In genomic region chr12:110015132-110015531, GRCh38 we compare ENCODE assay signal across 15 cellular contexts.
A peak's percentile ranks its signal among the peaks of the same experiment; 100 is the strongest.
DNase-seq lines count a peak whose midpoint lies in the region; ATAC-seq and TF ChIP-seq lines count a peak whose summit lies in the region.
"Had no signal": no experiment of that assay in that cellular context is flagged by ENCODE, and none has a peak within 500 bp of the region (broad histone marks: within the 10 kb centered on the region; RNA-seq: fewer than 3 reads in every experiment).

No MANE protein-coding gene starts in this region.

- no peak overlapping the region for H2AFZ ChIP-seq in SU-DHL-6 (ENCODE audit: low read depth, low read length, severe bottlenecking)

- no peak for DNase-seq in stimulated activated naive CD8-positive, alpha-beta T cell treated with anti-CD3 and anti-CD28 coated beads, Interleukin-15, Interleukin-2, amounts not matched to agents 100 U/mL and 50 U/mL, for 24 hours
- DNase-seq in effector memory CD4-positive, alpha-beta T cell, result no peak
- DNase-seq in nephron progenitor cell (no peak), DMS114 treated with DMSO at 0.1 percent for 48 hours (lab: John Stamatoyannopoulos, UW; ENCODE audit: unreplicated experiment) (no peak), brain microvascular endothelial cell (no peak), NCI-H345 treated with DMSO at 0.1 percent for 48 hours (lab: John Stamatoyannopoulos, UW; ENCODE audit: unreplicated experiment) (no peak)
- DNase-seq: activated CD4-positive, alpha-beta T cell treated with anti-CD3 and anti-CD28 coated beads, Interleukin-2, amount 50 U/mL, for 48 hours; H7; stimulated activated CD4-positive, alpha-beta T cell treated with anti-CD3 and anti-CD28 coated beads, Interleukin-15, amount 100 ng/mL, for 24 hours had no signal

- ATAC-seq in stimulated activated naive CD8-positive, alpha-beta T cell treated with anti-CD3 and anti-CD28 coated beads, Interleukin-15, Interleukin-2, amounts not matched to agents 100 U/mL and 50 U/mL, for 24 hours, result no peak

- no peaks in the 10 kb centered on the region for H3K9me3 ChIP-seq in SU-DHL-6 (ENCODE audit: insufficient read depth, low read length)
- no peaks in the 10 kb centered on the region for H3K9me3 ChIP-seq in effector memory CD4-positive, alpha-beta T cell (ENCODE audit: control insufficient read depth, low read length)
- H3K9me3 ChIP-seq: SJSA1 had no signal

- H3K4me3 Mint-ChIP-seq in stimulated activated naive CD8-positive, alpha-beta T cell treated with anti-CD3 and anti-CD28 coated beads, Interleukin-15, Interleukin-2, amounts not matched to agents 100 ng/mL and 50 ng/mL, for 24 hours, result no peak overlapping the region
- H3K4me3 Mint-ChIP-seq in nephron progenitor cell, result no peak overlapping the region
- H3K4me3 Mint-ChIP-seq: brain, neural crest cell had no signal

- H3K4me3 ChIP-seq in SU-DHL-6 (ENCODE audit: insufficient read depth, low read length, poor library complexity, severe bottlenecking) (no peak overlapping the region), brain microvascular endothelial cell (ENCODE audit: low read depth, low read length) (no peak overlapping the region)
- no peak overlapping the region for H3K4me3 ChIP-seq in effector memory CD4-positive, alpha-beta T cell (ENCODE audit: insufficient read depth, low read depth, low read length, poor library complexity, severe bottlenecking)
- H3K4me3 ChIP-seq: SJSA1 had no signal

- H3K27ac Mint-ChIP-seq in stimulated activated naive CD8-positive, alpha-beta T cell treated with anti-CD3 and anti-CD28 coated beads, Interleukin-15, Interleukin-2, amounts not matched to agents 100 ng/mL and 50 ng/mL, for 24 hours, result peak overlapping the region; percentile 83
- no peak overlapping the region for H3K27ac Mint-ChIP-seq in nephron progenitor cell
- H3K27ac Mint-ChIP-seq: brain had no signal

- in situ Hi-C loops in brain microvascular endothelial cell (cut with HindIII; ENCODE audit: low pct_ligation_motif_present, low sequenced_read_pairs), result no loop called here

- H3K9me2 ChIP-seq in SU-DHL-6 (replicated peaks; ENCODE audit: insufficient read depth, low read length), result no peaks in the 10 kb centered on the region

- H3K4me2 ChIP-seq in SU-DHL-6 (ENCODE audit: low read depth, low read length, poor library complexity, severe bottlenecking), result no peak overlapping the region
- H3K4me2 ChIP-seq: KMS-11 had no signal

- peaks cover 52% of the 10 kb centered on the region for H3K36me3 ChIP-seq in SU-DHL-6 (ENCODE audit: low read length)
- peaks cover 56% of the 10 kb centered on the region for H3K36me3 ChIP-seq in effector memory CD4-positive, alpha-beta T cell (ENCODE audit: control insufficient read depth, insufficient read depth, low read length)
- H3K36me3 ChIP-seq in brain microvascular endothelial cell (replicated peaks), result peaks cover 23% of the 10 kb centered on the region

- H3K27me3 ChIP-seq in SU-DHL-6 (ENCODE audit: low read length) (no peaks in the 10 kb centered on the region), brain microvascular endothelial cell (replicated peaks) (no peaks in the 10 kb centered on the region)
- no peaks in the 10 kb centered on the region for H3K27me3 ChIP-seq in effector memory CD4-positive, alpha-beta T cell (replicated peaks; ENCODE audit: control insufficient read depth, insufficient read depth, low read length, poor library complexity, severe bottlenecking)
- H3K27me3 ChIP-seq: SJSA1 had no signal

- H3K9ac ChIP-seq in SU-DHL-6 (ENCODE audit: low read length), result no peak overlapping the region
- H3K9ac ChIP-seq: KMS-11 had no signal

- H3K36me3 Mint-ChIP-seq in stimulated activated naive CD8-positive, alpha-beta T cell treated with anti-CD3 and anti-CD28 coated beads, Interleukin-15, Interleukin-2, amounts not matched to agents 100 ng/mL and 50 ng/mL, for 24 hours (ENCODE audit: low read depth), result peaks cover 40% of the 10 kb centered on the region
- peaks cover 39% of the 10 kb centered on the region for H3K36me3 Mint-ChIP-seq in nephron progenitor cell (ENCODE audit: low read depth)

- TF ChIP-seq CTCF in SU-DHL-6 (IDR thresholded peaks at IDR 0.05; ENCODE audit: insufficient read depth, low read length, poor library complexity, severe bottlenecking) (no peak), nephron progenitor cell (IDR thresholded peaks at IDR 0.05) (no peak), brain microvascular endothelial cell (IDR thresholded peaks at IDR 0.05; ENCODE audit: low read depth, low read length, missing control alignments) (no peak)

- H3K79me2 ChIP-seq in SU-DHL-6 (ENCODE audit: insufficient read depth, low read length), result peaks cover 80% of the 10 kb centered on the region

- H3K9me3 Mint-ChIP-seq in stimulated activated naive CD8-positive, alpha-beta T cell treated with anti-CD3 and anti-CD28 coated beads, Interleukin-15, Interleukin-2, amounts not matched to agents 100 ng/mL and 50 ng/mL, for 24 hours, result no peaks in the 10 kb centered on the region
- H3K9me3 Mint-ChIP-seq in nephron progenitor cell, result no peaks in the 10 kb centered on the region
- H3K9me3 Mint-ChIP-seq: brain, neural crest cell had no signal

- H3K27me3 Mint-ChIP-seq in stimulated activated naive CD8-positive, alpha-beta T cell treated with anti-CD3 and anti-CD28 coated beads, Interleukin-15, Interleukin-2, amounts not matched to agents 100 ng/mL and 50 ng/mL, for 24 hours, result no peaks in the 10 kb centered on the region
- H3K27me3 Mint-ChIP-seq in nephron progenitor cell (ENCODE audit: low read depth, poor library complexity), result no peaks in the 10 kb centered on the region
- H3K27me3 Mint-ChIP-seq: brain had no signal

- H3K4me1 ChIP-seq in effector memory CD4-positive, alpha-beta T cell (ENCODE audit: control insufficient read depth, insufficient read depth, low read length, poor library complexity, severe bottlenecking), result peaks cover 11% of the 10 kb centered on the region
- H3K4me1 ChIP-seq: SJSA1 had no signal

- peak overlapping the region; percentile 18; the same call in 1 of the 2 replicates for H3K27ac ChIP-seq in SU-DHL-6 (ENCODE audit: low read depth, low read length)
- H3K27ac ChIP-seq in effector memory CD4-positive, alpha-beta T cell (ENCODE audit: insufficient read depth, low read length, poor library complexity, severe bottlenecking), result peak overlapping the region; percentile 18
- H3K27ac ChIP-seq in brain microvascular endothelial cell, result no peak overlapping the region
- H3K27ac ChIP-seq: KMS-11, SJSA1 had no signal

- H3F3A ChIP-seq in SU-DHL-6 (ENCODE audit: insufficient read depth), result peaks cover 33% of the 10 kb centered on the region

- H3K4me1 Mint-ChIP-seq in stimulated activated naive CD8-positive, alpha-beta T cell treated with anti-CD3 and anti-CD28 coated beads, Interleukin-15, Interleukin-2, amounts not matched to agents 100 ng/mL and 50 ng/mL, for 24 hours (ENCODE audit: low read depth), result peaks cover 42% of the 10 kb centered on the region
- peaks cover 3% of the 10 kb centered on the region for H3K4me1 Mint-ChIP-seq in nephron progenitor cell
- H3K4me1 Mint-ChIP-seq: neural crest cell had no signal

- no peaks in the 10 kb centered on the region; the same call in none of the 2 replicates for H4K20me1 ChIP-seq in SU-DHL-6 (ENCODE audit: low read depth, low read length)
